ENCODE assay signal across 1 cellular context in genomic region chr12:124862768-124863408, GRCh38.
A peak's percentile ranks its signal among the peaks of the same experiment; 100 is the strongest.
TF ChIP-seq lines count a peak whose summit lies in the region.

No MANE protein-coding gene starts in this region.

TF ChIP-seq in HepG2, 621 proteins besides CTCF, POLR2A, EP300 and RAD21 (continued from another document and continues in another):
- no peak for TF ChIP-seq ZNF646 (CRISPR knock-in tag; IDR thresholded peaks at IDR 0.05)
- TF ChIP-seq, protein P1, sequence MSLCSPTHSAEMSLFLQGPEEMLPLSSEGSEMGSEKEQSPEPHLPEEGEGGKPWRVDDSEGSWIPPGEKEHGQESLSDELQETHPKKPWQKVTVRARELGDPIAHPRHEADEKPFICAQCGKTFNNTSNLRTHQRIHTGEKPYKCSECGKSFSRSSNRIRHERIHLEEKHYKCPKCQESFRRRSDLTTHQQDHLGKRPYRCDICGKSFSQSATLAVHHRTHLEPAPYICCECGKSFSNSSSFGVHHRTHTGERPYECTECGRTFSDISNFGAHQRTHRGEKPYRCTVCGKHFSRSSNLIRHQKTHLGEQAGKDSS (CRISPR knock-in tag; IDR thresholded peaks at IDR 0.05; ENCODE audit: borderline replicate concordance, low read depth): 0 out of 2 replicates have a peak, but pooled peaks have one; percentile 0
- no peak for TF ChIP-seq KLF12 (CRISPR knock-in tag; IDR thresholded peaks at IDR 0.05; ENCODE audit: borderline replicate concordance)
- peak; percentile 37; the same call in 1 of the 2 replicates for TF ChIP-seq ZNF446 (CRISPR knock-in tag; IDR thresholded peaks at IDR 0.05)
- TF ChIP-seq SOX6 (IDR thresholded peaks at IDR 0.05): no peak
- 0 out of 2 replicates have a peak, but pooled peaks have one; percentile 30 for TF ChIP-seq SOX6 (CRISPR knock-in tag; IDR thresholded peaks at IDR 0.05)
- no peak for TF ChIP-seq MLLT10 (CRISPR knock-in tag; IDR thresholded peaks at IDR 0.05)
- TF ChIP-seq PCBP1 (IDR thresholded peaks at IDR 0.05; ENCODE audit: borderline replicate concordance, low read depth, low read length): no peak
- TF ChIP-seq ZNF143 (CRISPR knock-in tag; IDR thresholded peaks at IDR 0.05): no peak
- TF ChIP-seq ZKSCAN1 (IDR thresholded peaks at IDR 0.05; ENCODE audit: low read length): no peak
- no peak for TF ChIP-seq CHCHD3 (CRISPR knock-in tag; IDR thresholded peaks at IDR 0.05)
- peak; percentile 57 for TF ChIP-seq MYC (CRISPR knock-in tag; IDR thresholded peaks at IDR 0.05; ENCODE audit: borderline replicate concordance)
- no peak for TF ChIP-seq KLF15 (CRISPR knock-in tag; IDR thresholded peaks at IDR 0.05; ENCODE audit: borderline replicate concordance)
- peak; percentile 1 for TF ChIP-seq SRSF1 (optimal IDR thresholded peaks at IDR 0.05; ENCODE audit: low read depth, low read length)
- TF ChIP-seq MAFF (IDR thresholded peaks at IDR 0.05; ENCODE audit: low read depth, low read length): no peak
- TF ChIP-seq HDAC2 (CRISPR knock-in tag; IDR thresholded peaks at IDR 0.05): no peak; the same call in 1 of the 2 replicates
- no peak for TF ChIP-seq IKZF1 (IDR thresholded peaks at IDR 0.05)
- TF ChIP-seq, protein P2, sequence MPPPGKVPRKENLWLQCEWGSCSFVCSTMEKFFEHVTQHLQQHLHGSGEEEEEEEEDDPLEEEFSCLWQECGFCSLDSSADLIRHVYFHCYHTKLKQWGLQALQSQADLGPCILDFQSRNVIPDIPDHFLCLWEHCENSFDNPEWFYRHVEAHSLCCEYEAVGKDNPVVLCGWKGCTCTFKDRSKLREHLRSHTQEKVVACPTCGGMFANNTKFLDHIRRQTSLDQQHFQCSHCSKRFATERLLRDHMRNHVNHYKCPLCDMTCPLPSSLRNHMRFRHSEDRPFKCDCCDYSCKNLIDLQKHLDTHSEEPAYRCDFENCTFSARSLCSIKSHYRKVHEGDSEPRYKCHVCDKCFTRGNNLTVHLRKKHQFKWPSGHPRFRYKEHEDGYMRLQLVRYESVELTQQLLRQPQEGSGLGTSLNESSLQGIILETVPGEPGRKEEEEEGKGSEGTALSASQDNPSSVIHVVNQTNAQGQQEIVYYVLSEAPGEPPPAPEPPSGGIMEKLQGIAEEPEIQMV (CRISPR knock-in tag; IDR thresholded peaks at IDR 0.05; ENCODE audit: low read depth): no peak
- TF ChIP-seq RBM39 (IDR thresholded peaks at IDR 0.05; ENCODE audit: low read depth, low read length, poor library complexity, severe bottlenecking): no peak
- no peak for TF ChIP-seq FOSL1 (CRISPR knock-in tag; IDR thresholded peaks at IDR 0.05; ENCODE audit: borderline replicate concordance)
- no peak for TF ChIP-seq RORA (CRISPR knock-in tag; IDR thresholded peaks at IDR 0.05)
- TF ChIP-seq ZNF101 (CRISPR knock-in tag; IDR thresholded peaks at IDR 0.05; ENCODE audit: borderline replicate concordance, low read depth): no peak
- TF ChIP-seq TFAP4 (IDR thresholded peaks at IDR 0.05; ENCODE audit: borderline replicate concordance, low read depth): peak; percentile 87
- TF ChIP-seq TBL1XR1 (IDR thresholded peaks at IDR 0.05; ENCODE audit: borderline replicate concordance, low read length, partially characterized antibody): no peak
- no peak for TF ChIP-seq ZNF772 (CRISPR knock-in tag; IDR thresholded peaks at IDR 0.05)
- no peak for TF ChIP-seq THRA (CRISPR knock-in tag; IDR thresholded peaks at IDR 0.05; ENCODE audit: borderline replicate concordance)
- no peak for TF ChIP-seq NFYB (CRISPR knock-in tag; IDR thresholded peaks at IDR 0.05)
- TF ChIP-seq ZNF431 (CRISPR knock-in tag; IDR thresholded peaks at IDR 0.05; ENCODE audit: borderline replicate concordance, low read depth): no peak
- TF ChIP-seq MED13 (CRISPR knock-in tag; IDR thresholded peaks at IDR 0.05): no peak
- TF ChIP-seq CREM (IDR thresholded peaks at IDR 0.05): no peak
- TF ChIP-seq CREM (CRISPR knock-in tag; IDR thresholded peaks at IDR 0.05): no peak
- TF ChIP-seq ASH2L (IDR thresholded peaks at IDR 0.05; ENCODE audit: insufficient read length, low read depth, low read length): no peak
- TF ChIP-seq, protein P3, sequence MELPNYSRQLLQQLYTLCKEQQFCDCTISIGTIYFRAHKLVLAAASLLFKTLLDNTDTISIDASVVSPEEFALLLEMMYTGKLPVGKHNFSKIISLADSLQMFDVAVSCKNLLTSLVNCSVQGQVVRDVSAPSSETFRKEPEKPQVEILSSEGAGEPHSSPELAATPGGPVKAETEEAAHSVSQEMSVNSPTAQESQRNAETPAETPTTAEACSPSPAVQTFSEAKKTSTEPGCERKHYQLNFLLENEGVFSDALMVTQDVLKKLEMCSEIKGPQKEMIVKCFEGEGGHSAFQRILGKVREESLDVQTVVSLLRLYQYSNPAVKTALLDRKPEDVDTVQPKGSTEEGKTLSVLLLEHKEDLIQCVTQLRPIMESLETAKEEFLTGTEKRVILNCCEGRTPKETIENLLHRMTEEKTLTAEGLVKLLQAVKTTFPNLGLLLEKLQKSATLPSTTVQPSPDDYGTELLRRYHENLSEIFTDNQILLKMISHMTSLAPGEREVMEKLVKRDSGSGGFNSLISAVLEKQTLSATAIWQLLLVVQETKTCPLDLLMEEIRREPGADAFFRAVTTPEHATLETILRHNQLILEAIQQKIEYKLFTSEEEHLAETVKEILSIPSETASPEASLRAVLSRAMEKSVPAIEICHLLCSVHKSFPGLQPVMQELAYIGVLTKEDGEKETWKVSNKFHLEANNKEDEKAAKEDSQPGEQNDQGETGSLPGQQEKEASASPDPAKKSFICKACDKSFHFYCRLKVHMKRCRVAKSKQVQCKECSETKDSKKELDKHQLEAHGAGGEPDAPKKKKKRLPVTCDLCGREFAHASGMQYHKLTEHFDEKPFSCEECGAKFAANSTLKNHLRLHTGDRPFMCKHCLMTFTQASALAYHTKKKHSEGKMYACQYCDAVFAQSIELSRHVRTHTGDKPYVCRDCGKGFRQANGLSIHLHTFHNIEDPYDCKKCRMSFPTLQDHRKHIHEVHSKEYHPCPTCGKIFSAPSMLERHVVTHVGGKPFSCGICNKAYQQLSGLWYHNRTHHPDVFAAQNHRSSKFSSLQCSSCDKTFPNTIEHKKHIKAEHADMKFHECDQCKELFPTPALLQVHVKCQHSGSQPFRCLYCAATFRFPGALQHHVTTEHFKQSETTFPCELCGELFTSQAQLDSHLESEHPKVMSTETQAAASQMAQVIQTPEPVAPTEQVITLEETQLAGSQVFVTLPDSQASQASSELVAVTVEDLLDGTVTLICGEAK (IDR thresholded peaks at IDR 0.05): no peak
- TF ChIP-seq, protein P3 (CRISPR knock-in tag; IDR thresholded peaks at IDR 0.05): no peak
- no peak for TF ChIP-seq ZNF674 (CRISPR knock-in tag; IDR thresholded peaks at IDR 0.05; ENCODE audit: low read depth)
- no peak for TF ChIP-seq ZMAT5 (CRISPR knock-in tag; IDR thresholded peaks at IDR 0.05; ENCODE audit: borderline replicate concordance, low read depth)
- TF ChIP-seq, protein P4, sequence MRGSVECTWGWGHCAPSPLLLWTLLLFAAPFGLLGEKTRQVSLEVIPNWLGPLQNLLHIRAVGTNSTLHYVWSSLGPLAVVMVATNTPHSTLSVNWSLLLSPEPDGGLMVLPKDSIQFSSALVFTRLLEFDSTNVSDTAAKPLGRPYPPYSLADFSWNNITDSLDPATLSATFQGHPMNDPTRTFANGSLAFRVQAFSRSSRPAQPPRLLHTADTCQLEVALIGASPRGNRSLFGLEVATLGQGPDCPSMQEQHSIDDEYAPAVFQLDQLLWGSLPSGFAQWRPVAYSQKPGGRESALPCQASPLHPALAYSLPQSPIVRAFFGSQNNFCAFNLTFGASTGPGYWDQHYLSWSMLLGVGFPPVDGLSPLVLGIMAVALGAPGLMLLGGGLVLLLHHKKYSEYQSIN (CRISPR knock-in tag; IDR thresholded peaks at IDR 0.05; ENCODE audit: borderline replicate concordance): no peak
- TF ChIP-seq CSRNP2 (CRISPR knock-in tag; conservative IDR thresholded peaks at IDR 0.05; ENCODE audit: low read depth): no peak
